In the genomic region with DNA sequence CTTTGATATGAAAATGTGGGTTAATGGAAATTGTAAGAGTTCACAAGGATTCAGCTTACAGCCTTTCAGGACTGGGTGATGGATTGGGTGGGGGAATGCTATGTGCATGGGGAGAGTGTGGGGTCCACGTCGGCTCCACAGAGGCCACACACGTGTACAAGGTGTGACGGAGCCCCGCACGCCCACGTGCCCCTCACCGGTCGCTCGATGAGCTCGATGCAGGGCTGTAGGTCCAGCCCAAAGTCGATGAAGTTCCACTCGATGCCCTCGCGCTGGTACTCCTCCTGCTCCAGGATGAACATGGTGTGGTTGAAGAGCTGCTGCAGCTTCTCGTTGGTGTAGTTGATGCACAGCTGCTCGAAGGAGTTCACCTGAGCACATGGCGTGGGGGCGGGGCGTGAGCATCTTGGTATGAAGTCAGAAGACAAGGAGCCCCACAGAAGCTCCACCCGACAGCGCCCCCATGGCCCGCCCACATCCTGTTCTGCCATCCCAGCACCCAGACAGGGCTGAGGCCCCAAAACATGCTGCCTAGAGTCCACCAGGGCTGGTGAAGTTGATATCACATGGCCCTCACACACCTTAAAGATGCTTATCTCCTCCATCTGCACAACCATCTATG, we compare ENCODE assay signal across 23 cellular contexts.
DNase-seq lines count a peak whose midpoint lies in the region; ATAC-seq, FAIRE-seq and TF ChIP-seq lines count a peak whose summit lies in the region.
"Had no signal": no experiment of that assay in that cellular context is flagged by ENCODE, and none has a peak within 500 bp of the region (broad histone marks: within the 10 kb centered on the region; RNA-seq: fewer than 3 reads in every experiment).

No MANE protein-coding gene starts in this region.

- peaks cover 10 to 16% of the 10 kb centered on the region in 2 experiments for H3K4me1 Mint-ChIP-seq in H9
- peaks cover 5% of the 10 kb centered on the region for H3K4me1 Mint-ChIP-seq in activated CD4-positive, alpha-beta memory T cell treated with anti-CD3 and anti-CD28 coated beads, Interleukin-2, amount 10 ng/mL, durations not matched to agents 7 days and 5 days
- H3K4me1 Mint-ChIP-seq: nephron had no signal

- POLR2A ChIA-PET in activated CD4-positive, alpha-beta memory T cell treated with anti-CD3 and anti-CD28 coated beads, Interleukin-2, amount 10 ng/mL, durations not matched to agents 7 days and 5 days (lab: Charles Lee): no interaction called here

- H3K23ac ChIP-seq in H9 (ENCODE audit: insufficient read length, low read depth, low read length): no peak overlapping the region

- H3K4me1 ChIP-seq in H9 (ENCODE audit: insufficient read depth, low read length) (no peaks in the 10 kb centered on the region), kidney (ENCODE audit: control insufficient read depth in 1 of 2, insufficient read depth in 1 of 2, low read depth in 1 of 2, low read length in 2 of 2) (no peaks in the 10 kb centered on the region), tibial nerve (no peaks in the 10 kb centered on the region)
- H3K4me1 ChIP-seq: HAP-1, left lung, upper lobe of left lung had no signal

- no peak overlapping the region for H2AK5ac ChIP-seq in H9 (ENCODE audit: insufficient read length, low read length)

- H3K36me3 Mint-ChIP-seq in H9 (ENCODE audit: insufficient read depth in 1 of 3, low read depth in 3 of 3): no peaks in the 10 kb centered on the region
- no peaks in the 10 kb centered on the region for H3K36me3 Mint-ChIP-seq in activated CD4-positive, alpha-beta memory T cell treated with anti-CD3 and anti-CD28 coated beads, Interleukin-2, amount 10 ng/mL, durations not matched to agents 7 days and 5 days (ENCODE audit: low read depth)

- no peak overlapping the region for H3T11ph ChIP-seq in H9 (ENCODE audit: low read length)

- no peak overlapping the region for H4K91ac ChIP-seq in H9 (ENCODE audit: insufficient read length, low read depth, low read length)

- no peak for TF ChIP-seq POLR2A in tibial nerve (IDR thresholded peaks at IDR 0.05)

- no peak overlapping the region for H2AFZ ChIP-seq in H9 (ENCODE audit: low read length)

- no peak overlapping the region for H2BK5ac ChIP-seq in H9 (ENCODE audit: insufficient read length, low read length)

- no peak overlapping the region for H3K4me3 Mint-ChIP-seq in H9
- H3K4me3 Mint-ChIP-seq in activated CD4-positive, alpha-beta memory T cell treated with anti-CD3 and anti-CD28 coated beads, Interleukin-2, amount 10 ng/mL, durations not matched to agents 7 days and 5 days: no peak overlapping the region
- H3K4me3 Mint-ChIP-seq: nephron; stimulated activated naive CD8-positive, alpha-beta T cell treated with anti-CD3 and anti-CD28 coated beads, Interleukin-15, Interleukin-2, amounts not matched to agents 100 ng/mL and 50 ng/mL, for 24 hours had no signal

- no peak overlapping the region for H4K5ac ChIP-seq in H9 (ENCODE audit: insufficient read length, low read depth, low read length)

- H4K8ac ChIP-seq in H9 (replicated peaks; ENCODE audit: insufficient read length, low read depth, low read length): no peak overlapping the region

- CTCF ChIA-PET in activated CD4-positive, alpha-beta memory T cell treated with anti-CD3 and anti-CD28 coated beads, Interleukin-2, amount 10 ng/mL, durations not matched to agents 7 days and 5 days (lab: Charles Lee): interaction anchor here (0.5 to 2.4 kb wide), 7 partner anchors 8 to 372 kb away, joined by 3 to 8 read pairs (median 4); no protein-coding TSS in a partner anchor

- no peaks in the 10 kb centered on the region for H3K9me3 Mint-ChIP-seq in H9
- no peaks in the 10 kb centered on the region for H3K9me3 Mint-ChIP-seq in activated CD4-positive, alpha-beta memory T cell treated with anti-CD3 and anti-CD28 coated beads, Interleukin-2, amount 10 ng/mL, durations not matched to agents 7 days and 5 days
- H3K9me3 Mint-ChIP-seq: nephron; stimulated activated naive CD8-positive, alpha-beta T cell treated with anti-CD3 and anti-CD28 coated beads, Interleukin-15, Interleukin-2, amounts not matched to agents 100 ng/mL and 50 ng/mL, for 24 hours had no signal

- intact Hi-C loops in kidney (cut with DNase I) (no loop called here), Right ventricle myocardium superior (cut with DNase I) (no loop called here)

- DNase-seq in NCI-H82 (lab: John Stamatoyannopoulos, UW) (peak; percentile 9), NCI-H82 treated with DMSO at 0.1 percent for 48 hours (lab: John Stamatoyannopoulos, UW; ENCODE audit: unreplicated experiment) (no peak), H9 (peak; percentile 60), kidney (peak; percentile 61), Right ventricle myocardium superior (no peak), tibial nerve (ENCODE audit: low spot score in 2 of 2) (no peak)
- DNase-seq in activated CD4-positive, alpha-beta memory T cell treated with anti-CD3 and anti-CD28 coated beads, Interleukin-2, amount 10 ng/mL, durations not matched to agents 7 days and 5 days: peak; percentile 30
- DNase-seq: dermis blood vessel endothelial cell, DMS79 treated with DMSO at 0.1 percent for 48 hours, head of caudate nucleus, left lung, NCI-H1417 treated with DMSO at 0.1 percent for 48 hours, NCI-H510A treated with DMSO at 0.1 percent for 48 hours, OCI-M1, SHP77 had no signal

- H3K36me3 ChIP-seq in kidney (ENCODE audit: control insufficient read depth in 1 of 2, insufficient read depth in 2 of 2, low read length in 2 of 2): no peaks in the 10 kb centered on the region
- H3K36me3 ChIP-seq in tibial nerve: no peaks in the 10 kb centered on the region
- H3K36me3 ChIP-seq: HAP-1, left lung had no signal

- H3K4ac ChIP-seq in H9 (ENCODE audit: low read depth, low read length): no peak overlapping the region

- no peak overlapping the region for H2BK20ac ChIP-seq in H9 (ENCODE audit: low read depth, low read length, poor library complexity, severe bottlenecking)

- H3K23me2 ChIP-seq in H9 (ENCODE audit: insufficient read length, low read depth, low read length, poor library complexity, severe bottlenecking): no peaks in the 10 kb centered on the region

- no peaks in the 10 kb centered on the region for H3K9me3 ChIP-seq in H9 (ENCODE audit: control insufficient read depth, low read depth, low read length)
- no peaks in the 10 kb centered on the region for H3K9me3 ChIP-seq in kidney (ENCODE audit: control insufficient read depth in 1 of 2, low read length in 2 of 2)
- H3K9me3 ChIP-seq in tibial nerve: no peaks in the 10 kb centered on the region
- H3K9me3 ChIP-seq: HAP-1, left lung, upper lobe of left lung had no signal

- no CpG with 5 or more reads among the region's 23 CpGs for WGBS in H9 (ENCODE audit: extremely low coverage, insufficient read length, low lambda C conversion rate)
- WGBS in tibial nerve, 2 donors: 89 to 95% methylated on average over 23 of the region's 23 CpGs

- no peak overlapping the region for H2BK15ac ChIP-seq in H9 (ENCODE audit: low read depth, low read length)

- no peaks in the 10 kb centered on the region for H3K79me1 ChIP-seq in H9 (ENCODE audit: insufficient read depth, low read depth, low read length, poor library complexity, severe bottlenecking)

- H3K27me3 ChIP-seq in H9 (ENCODE audit: insufficient read depth, low read length) (no peaks in the 10 kb centered on the region), tibial nerve (no peaks in the 10 kb centered on the region)
- H3K27me3 ChIP-seq: upper lobe of left lung had no signal

- H2BK12ac ChIP-seq in H9 (ENCODE audit: insufficient read length, low read depth, low read length): no peak overlapping the region

- FAIRE-seq in kidney (lab: Jason Lieb, UNC): no peak
- FAIRE-seq: HTR-8/SVneo, TTC549 had no signal

- no peak overlapping the region for H3K27ac ChIP-seq in H9 (ENCODE audit: insufficient read length, low read depth, low read length)
- no peak overlapping the region for H3K27ac ChIP-seq in kidney (ENCODE audit: low read depth in 2 of 2, low read length in 2 of 2)
- H3K27ac ChIP-seq in tibial nerve: no peak overlapping the region
- H3K27ac ChIP-seq: 22Rv1, left lung, upper lobe of left lung had no signal

- H2BK120ac ChIP-seq in H9 (ENCODE audit: low read depth, low read length, poor library complexity, severe bottlenecking): no peak overlapping the region

- no peaks in the 10 kb centered on the region for H4K20me1 ChIP-seq in H9 (ENCODE audit: control insufficient read depth, insufficient read depth, insufficient read length)

- no peak for TF ChIP-seq EP300 in tibial nerve (IDR thresholded peaks at IDR 0.05)

- no peak overlapping the region for H3K27ac Mint-ChIP-seq in H9
- H3K27ac Mint-ChIP-seq in activated CD4-positive, alpha-beta memory T cell treated with anti-CD3 and anti-CD28 coated beads, Interleukin-2, amount 10 ng/mL, durations not matched to agents 7 days and 5 days: no peak overlapping the region
- H3K27ac Mint-ChIP-seq: nephron; stimulated activated naive CD8-positive, alpha-beta T cell treated with anti-CD3 and anti-CD28 coated beads, Interleukin-15, Interleukin-2, amounts not matched to agents 100 ng/mL and 50 ng/mL, for 24 hours had no signal

- H3K4me3 ChIP-seq in kidney (ENCODE audit: low read length in 2 of 2): no peak overlapping the region
- H3K4me3 ChIP-seq in tibial nerve: no peak overlapping the region
- H3K4me3 ChIP-seq: left lung, upper lobe of left lung had no signal

- H3K14ac ChIP-seq in H9 (ENCODE audit: insufficient read depth, low read length): no peak overlapping the region

- H3K56ac ChIP-seq in H9 (ENCODE audit: insufficient read length, low read depth, low read length): no peak overlapping the region

- H3K4me2 ChIP-seq in H9 (ENCODE audit: insufficient read depth, insufficient read length, low read length): no peak overlapping the region

- H3K79me2 ChIP-seq in H9 (ENCODE audit: insufficient read depth, low read length): no peaks in the 10 kb centered on the region

- TF ChIP-seq CTCF in H9 (conservative IDR thresholded peaks at IDR 0.05): no peak
- no peak for TF ChIP-seq CTCF in kidney (IDR thresholded peaks at IDR 0.05; ENCODE audit: borderline replicate concordance, extremely low read depth, insufficient read depth)
- no peak for TF ChIP-seq CTCF in tibial nerve (IDR thresholded peaks at IDR 0.05)

- ATAC-seq in Right ventricle myocardium superior (ENCODE audit: poor library complexity) (no peak), HG03135 (IDR thresholded peaks at IDR 0.05; ENCODE audit: unreplicated experiment) (no peak)
- ATAC-seq: left lung had no signal

- peaks cover 8% of the 10 kb centered on the region for H3K27me3 Mint-ChIP-seq in H9 (ENCODE audit: low read depth)
- H3K27me3 Mint-ChIP-seq in activated CD4-positive, alpha-beta memory T cell treated with anti-CD3 and anti-CD28 coated beads, Interleukin-2, amount 10 ng/mL, durations not matched to agents 7 days and 5 days: peaks cover 14% of the 10 kb centered on the region
- H3K27me3 Mint-ChIP-seq: stimulated activated naive CD8-positive, alpha-beta T cell treated with anti-CD3 and anti-CD28 coated beads, Interleukin-15, Interleukin-2, amounts not matched to agents 100 ng/mL and 50 ng/mL, for 24 hours had no signal

- no peak overlapping the region for H3K9ac ChIP-seq in H9 (ENCODE audit: extremely low read depth, insufficient read length, low read length)
- H3K9ac ChIP-seq in kidney (ENCODE audit: low read length in 2 of 2): no peak overlapping the region

- no peak overlapping the region for H3K18ac ChIP-seq in H9 (ENCODE audit: insufficient read length, low read depth, low read length)

Comparison
In these comparisons a context has a peak if more than half of its experiments do, and no peak if none do; other contexts are left out.
1. DNase-seq: peak in NCI-H82 (single experiment), H9 (single experiment), activated CD4-positive, alpha-beta memory T cell treated with anti-CD3 and anti-CD28 coated beads, Interleukin-2, amount 10 ng/mL, durations not matched to agents 7 days and 5 days (single experiment) and kidney (single experiment); none in NCI-H82 treated with DMSO at 0.1 percent for 48 hours (single experiment), Right ventricle myocardium superior (single experiment) and tibial nerve (0 of 2).